ENCODE assay signal across 2 cellular contexts in the genomic region with DNA sequence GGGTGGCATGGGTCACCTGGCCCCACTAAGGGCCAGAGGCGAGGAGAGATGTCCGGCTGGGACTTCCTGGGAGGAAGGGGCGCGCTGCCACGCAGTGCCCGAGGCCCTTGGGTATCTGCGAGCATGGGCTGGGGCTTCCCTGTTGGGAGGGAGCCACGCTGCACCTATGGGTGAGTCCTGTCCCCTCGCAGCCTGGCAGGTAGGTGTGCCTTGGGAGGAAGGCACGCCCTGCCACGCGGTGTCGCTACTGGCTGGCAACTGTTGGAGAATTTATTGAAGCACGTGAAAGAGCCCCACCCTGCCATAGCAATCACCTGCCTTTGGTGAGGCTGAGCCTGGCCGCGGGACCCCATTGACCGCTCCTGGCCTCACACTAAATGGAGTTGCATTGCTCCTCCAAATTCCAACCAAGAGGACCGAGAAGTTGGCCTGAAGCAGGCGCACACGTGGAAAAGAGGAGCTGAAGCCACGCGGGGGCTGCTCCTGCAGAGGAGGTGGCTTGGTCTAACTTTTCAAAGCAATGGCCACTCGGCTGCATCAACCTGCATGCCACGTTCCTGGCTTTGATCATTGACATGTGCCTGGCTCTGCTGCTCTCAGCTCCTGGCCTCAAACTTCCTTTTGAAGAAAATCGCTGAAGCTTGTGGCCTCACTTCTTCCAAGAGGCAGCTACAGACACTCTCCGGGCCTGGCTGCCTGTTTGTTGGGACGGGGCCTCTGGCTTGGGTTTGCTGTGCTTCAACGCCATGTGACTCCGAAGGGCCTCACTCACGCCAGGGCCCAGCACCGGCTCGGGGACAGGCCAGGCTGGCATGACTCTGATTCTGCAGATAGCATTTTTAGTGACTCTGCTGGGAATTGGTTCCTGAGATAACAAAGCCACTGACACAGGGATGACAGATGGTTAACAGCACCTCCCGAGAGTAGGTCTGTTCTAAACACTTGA.
TF ChIP-seq lines count a peak whose summit lies in the region.

No MANE protein-coding gene starts in this region.

TF ChIP-seq in IMR-90, 13 proteins besides CTCF, POLR2A, EP300 and RAD21:
- TF ChIP-seq RCOR1 (IDR thresholded peaks at IDR 0.05; ENCODE audit: insufficient replicate concordance, low read length) (no peak), BHLHE40 (IDR thresholded peaks at IDR 0.05; ENCODE audit: low read depth, low read length) (no peak), CEBPB (IDR thresholded peaks at IDR 0.05; ENCODE audit: low read depth, low read length) (no peak), SMC3 (IDR thresholded peaks at IDR 0.05; ENCODE audit: low read depth, low read length) (no peak), MXI1 (IDR thresholded peaks at IDR 0.05; ENCODE audit: borderline replicate concordance, low read depth, low read length) (no peak), MAFK (IDR thresholded peaks at IDR 0.05; ENCODE audit: low read depth, low read length) (no peak), FOS (IDR thresholded peaks at IDR 0.05; ENCODE audit: low read depth, low read length) (no peak), RFX5 (IDR thresholded peaks at IDR 0.05; ENCODE audit: low read depth, low read length) (no peak), MAZ (IDR thresholded peaks at IDR 0.05; ENCODE audit: borderline replicate concordance, low read depth, low read length) (no peak), NFE2L2 (IDR thresholded peaks at IDR 0.05; ENCODE audit: low read depth, low read length) (no peak), CHD1 (IDR thresholded peaks at IDR 0.05; ENCODE audit: low read depth, low read length) (no peak)
- TF ChIP-seq, protein P1, sequence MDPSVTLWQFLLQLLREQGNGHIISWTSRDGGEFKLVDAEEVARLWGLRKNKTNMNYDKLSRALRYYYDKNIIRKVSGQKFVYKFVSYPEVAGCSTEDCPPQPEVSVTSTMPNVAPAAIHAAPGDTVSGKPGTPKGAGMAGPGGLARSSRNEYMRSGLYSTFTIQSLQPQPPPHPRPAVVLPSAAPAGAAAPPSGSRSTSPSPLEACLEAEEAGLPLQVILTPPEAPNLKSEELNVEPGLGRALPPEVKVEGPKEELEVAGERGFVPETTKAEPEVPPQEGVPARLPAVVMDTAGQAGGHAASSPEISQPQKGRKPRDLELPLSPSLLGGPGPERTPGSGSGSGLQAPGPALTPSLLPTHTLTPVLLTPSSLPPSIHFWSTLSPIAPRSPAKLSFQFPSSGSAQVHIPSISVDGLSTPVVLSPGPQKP (IDR thresholded peaks at IDR 0.05; ENCODE audit: borderline replicate concordance, low read depth, low read length) = no peak
- TF ChIP-seq, protein P2, sequence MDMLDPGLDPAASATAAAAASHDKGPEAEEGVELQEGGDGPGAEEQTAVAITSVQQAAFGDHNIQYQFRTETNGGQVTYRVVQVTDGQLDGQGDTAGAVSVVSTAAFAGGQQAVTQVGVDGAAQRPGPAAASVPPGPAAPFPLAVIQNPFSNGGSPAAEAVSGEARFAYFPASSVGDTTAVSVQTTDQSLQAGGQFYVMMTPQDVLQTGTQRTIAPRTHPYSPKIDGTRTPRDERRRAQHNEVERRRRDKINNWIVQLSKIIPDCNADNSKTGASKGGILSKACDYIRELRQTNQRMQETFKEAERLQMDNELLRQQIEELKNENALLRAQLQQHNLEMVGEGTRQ (IDR thresholded peaks at IDR 0.05; ENCODE audit: low read depth, low read length) = no peak

TF ChIP-seq in K562, 482 proteins besides CTCF, POLR2A, EP300 and RAD21:
- TF ChIP-seq, protein P3, sequence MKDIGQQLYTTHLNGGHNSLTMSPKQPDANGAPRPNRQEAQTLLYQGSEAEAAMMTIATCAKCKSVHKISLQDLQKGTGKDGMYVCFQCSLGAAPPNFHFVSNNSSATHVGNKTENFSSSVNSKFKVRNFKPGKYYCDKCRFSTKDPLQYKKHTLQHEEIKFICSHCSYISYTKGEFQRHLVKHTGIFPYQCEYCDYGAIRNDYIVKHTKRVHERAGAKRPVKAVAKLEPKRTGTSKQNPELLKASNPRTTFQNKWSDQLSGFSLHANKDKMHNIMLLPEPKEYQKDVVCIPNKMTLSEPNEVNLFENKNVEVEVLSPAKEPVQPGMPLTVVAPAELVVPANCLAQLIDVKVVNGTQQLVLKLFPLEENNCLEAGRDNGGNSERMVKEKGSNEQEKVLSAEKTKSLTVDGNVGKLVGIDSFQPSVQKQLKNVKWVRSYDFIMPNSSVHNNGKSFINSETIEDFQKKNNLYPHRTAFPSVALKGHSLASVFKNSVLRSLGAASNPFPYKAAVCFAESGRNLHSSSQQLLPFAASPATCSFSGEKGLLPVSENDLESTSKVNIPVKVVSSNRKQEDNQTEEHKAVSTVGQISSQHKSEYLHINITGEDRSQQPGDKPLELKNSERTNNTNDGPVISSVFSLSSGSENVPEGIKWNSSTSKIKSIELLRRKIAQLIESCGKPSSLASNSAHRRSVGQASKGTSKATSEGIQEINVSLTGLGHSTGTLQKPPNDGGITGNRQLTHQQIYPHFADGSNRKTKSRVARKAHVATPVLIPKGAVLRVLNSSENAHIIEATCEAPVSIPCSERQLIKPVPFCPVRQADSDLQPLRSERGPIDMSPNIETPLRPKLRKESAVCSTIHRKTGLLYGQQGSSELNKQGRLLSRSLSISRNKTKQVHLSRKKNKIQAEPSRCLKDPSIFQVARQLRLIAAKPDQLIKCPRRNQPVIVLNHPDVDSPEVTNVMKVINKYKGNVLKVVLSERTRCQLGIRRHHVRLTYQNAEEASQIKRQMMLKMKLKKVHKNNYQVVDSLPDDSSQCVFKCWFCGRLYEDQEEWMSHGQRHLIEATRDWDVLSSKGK (CRISPR knock-in tag; IDR thresholded peaks at IDR 0.05) = no peak
- peak; percentile 34; the same call in 1 of the 2 replicates for TF ChIP-seq BHLHE40 (IDR thresholded peaks at IDR 0.05; ENCODE audit: low read length)
- TF ChIP-seq ASH1L (IDR thresholded peaks at IDR 0.05; ENCODE audit: borderline replicate concordance, low read depth, partially characterized antibody) = no peak
- TF ChIP-seq, protein P4, sequence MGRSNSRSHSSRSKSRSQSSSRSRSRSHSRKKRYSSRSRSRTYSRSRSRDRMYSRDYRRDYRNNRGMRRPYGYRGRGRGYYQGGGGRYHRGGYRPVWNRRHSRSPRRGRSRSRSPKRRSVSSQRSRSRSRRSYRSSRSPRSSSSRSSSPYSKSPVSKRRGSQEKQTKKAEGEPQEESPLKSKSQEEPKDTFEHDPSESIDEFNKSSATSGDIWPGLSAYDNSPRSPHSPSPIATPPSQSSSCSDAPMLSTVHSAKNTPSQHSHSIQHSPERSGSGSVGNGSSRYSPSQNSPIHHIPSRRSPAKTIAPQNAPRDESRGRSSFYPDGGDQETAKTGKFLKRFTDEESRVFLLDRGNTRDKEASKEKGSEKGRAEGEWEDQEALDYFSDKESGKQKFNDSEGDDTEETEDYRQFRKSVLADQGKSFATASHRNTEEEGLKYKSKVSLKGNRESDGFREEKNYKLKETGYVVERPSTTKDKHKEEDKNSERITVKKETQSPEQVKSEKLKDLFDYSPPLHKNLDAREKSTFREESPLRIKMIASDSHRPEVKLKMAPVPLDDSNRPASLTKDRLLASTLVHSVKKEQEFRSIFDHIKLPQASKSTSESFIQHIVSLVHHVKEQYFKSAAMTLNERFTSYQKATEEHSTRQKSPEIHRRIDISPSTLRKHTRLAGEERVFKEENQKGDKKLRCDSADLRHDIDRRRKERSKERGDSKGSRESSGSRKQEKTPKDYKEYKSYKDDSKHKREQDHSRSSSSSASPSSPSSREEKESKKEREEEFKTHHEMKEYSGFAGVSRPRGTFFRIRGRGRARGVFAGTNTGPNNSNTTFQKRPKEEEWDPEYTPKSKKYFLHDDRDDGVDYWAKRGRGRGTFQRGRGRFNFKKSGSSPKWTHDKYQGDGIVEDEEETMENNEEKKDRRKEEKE (IDR thresholded peaks at IDR 0.05; ENCODE audit: borderline replicate concordance in 1 of 2, control insufficient read depth in 1 of 2, low read depth in 2 of 2, low read length in 1 of 2) = no peak
- no peak for TF ChIP-seq GTF2E2 (tag; IDR thresholded peaks at IDR 0.05)
- 0 out of 2 replicates have a peak, but pooled peaks have one; percentile 15 for TF ChIP-seq CBFA2T3 (IDR thresholded peaks at IDR 0.05)
